In genomic region chr2:204012081-204012653, GRCh38 we compare ENCODE assay signal across 11 cellular contexts.
A peak's percentile ranks its signal among the peaks of the same experiment; 100 is the strongest.
DNase-seq lines count a peak whose midpoint lies in the region; ATAC-seq and TF ChIP-seq lines count a peak whose summit lies in the region.
"Had no signal": no experiment of that assay in that cellular context is flagged by ENCODE, and none has a peak within 500 bp of the region (broad histone marks: within the 10 kb centered on the region; RNA-seq: fewer than 3 reads in every experiment).

No MANE protein-coding gene starts in this region.

- DNase-seq in NCI-H510A treated with DMSO at 0.1 percent for 48 hours (lab: John Stamatoyannopoulos, UW), result peak; percentile 47
- no peak for DNase-seq in NCI-H510A (lab: John Stamatoyannopoulos, UW)
- peak; percentile 33 for DNase-seq in kidney tubule cell (ENCODE audit: low spot score)
- DNase-seq in upper lobe of left lung, result peak in 1 of 2 donors; percentile 30
- DNase-seq in activated effector memory CD4-positive, alpha-beta T cell treated with Interleukin-2 at 50 U/mL for 16 hours, result no peak
- no peak for DNase-seq in retina
- DNase-seq: HCEC 1CT had no signal

- peaks cover 0 to 10% (median 2%) of the 10 kb centered on the region in 4 donors for H3K4me1 ChIP-seq in upper lobe of left lung

- no peaks in the 10 kb centered on the region for H3K27me3 ChIP-seq in upper lobe of left lung

- 40 to 54% methylated on average over 4 of the region's 4 CpGs for WGBS in upper lobe of left lung, 2 donors

- no peak for TF ChIP-seq POLR2A in upper lobe of left lung (IDR thresholded peaks at IDR 0.05)

- TF ChIP-seq CTCF in upper lobe of left lung (IDR thresholded peaks at IDR 0.05), result no peak

- H3K4me3 ChIP-seq in upper lobe of left lung, result no peak overlapping the region

- no peaks in the 10 kb centered on the region for H3K27me3 Mint-ChIP-seq in activated T-helper 17 cell treated with anti-CD3 and anti-CD28 coated beads, Interleukin-2, amount 50 U/mL, for 72 hours
- H3K27me3 Mint-ChIP-seq: activated naive CD4-positive, alpha-beta T cell treated with anti-CD3 and anti-CD28 coated beads, Interleukin-2, amount 50 U/mL, for 24 hours had no signal

- peaks cover 6% of the 10 kb centered on the region for H3K9me3 Mint-ChIP-seq in activated T-helper 17 cell treated with anti-CD3 and anti-CD28 coated beads, Interleukin-2, amount 50 U/mL, for 72 hours

- H3K4me3 Mint-ChIP-seq in activated T-helper 17 cell treated with anti-CD3 and anti-CD28 coated beads, Interleukin-2, amount 50 U/mL, for 72 hours, result peak overlapping the region; percentile 78
- H3K4me3 Mint-ChIP-seq: activated naive CD4-positive, alpha-beta T cell treated with anti-CD3 and anti-CD28 coated beads, Interleukin-2, amount 50 U/mL, for 24 hours; natural killer cell treated with Interleukin-12 subunit alpha and Interleukin-12 subunit beta and Interleukin-15 and Interleukin-18, amount 100 ng/mL, for 72 hours had no signal

- no peak for ATAC-seq in activated T-helper 17 cell treated with anti-CD3 and anti-CD28 coated beads, Interleukin-2, amount 50 U/mL, for 72 hours (replicated peaks)
- ATAC-seq in upper lobe of left lung (ENCODE audit: low FRiP score in 2 of 2), result peak; percentile 11 to 65
- ATAC-seq in HG02970 (IDR thresholded peaks at IDR 0.05; ENCODE audit: low FRiP score, unreplicated experiment), result no peak
- ATAC-seq: natural killer cell treated with Interleukin-12 subunit alpha and Interleukin-12 subunit beta and Interleukin-15 and Interleukin-18, amount 100 ng/mL, for 72 hours had no signal

- H3K36me3 Mint-ChIP-seq in activated T-helper 17 cell treated with anti-CD3 and anti-CD28 coated beads, Interleukin-2, amount 50 U/mL, for 72 hours (ENCODE audit: low read depth), result peaks cover 5% of the 10 kb centered on the region

- peaks cover 64% of the 10 kb centered on the region for H3K4me1 Mint-ChIP-seq in activated T-helper 17 cell treated with anti-CD3 and anti-CD28 coated beads, Interleukin-2, amount 50 U/mL, for 72 hours

- no peaks in the 10 kb centered on the region for H3K9me3 ChIP-seq in upper lobe of left lung

- no peak overlapping the region for H3K27ac ChIP-seq in upper lobe of left lung

- no peak for TF ChIP-seq EP300 in upper lobe of left lung (IDR thresholded peaks at IDR 0.05)

- H3K36me3 ChIP-seq in upper lobe of left lung, result no peaks in the 10 kb centered on the region

- peak overlapping the region; percentile 52 for H3K27ac Mint-ChIP-seq in activated T-helper 17 cell treated with anti-CD3 and anti-CD28 coated beads, Interleukin-2, amount 50 U/mL, for 72 hours

Comparison
In these comparisons a context has a peak if more than half of its experiments do, and no peak if none do; other contexts are left out.
1. DNase-seq: peak in NCI-H510A treated with DMSO at 0.1 percent for 48 hours (single experiment) and kidney tubule cell (single experiment); none in NCI-H510A (single experiment), activated effector memory CD4-positive, alpha-beta T cell treated with Interleukin-2 at 50 U/mL for 16 hours (single experiment) and retina (single experiment).
2. ATAC-seq: peak in upper lobe of left lung (2 of 2); none in activated T-helper 17 cell treated with anti-CD3 and anti-CD28 coated beads, Interleukin-2, amount 50 U/mL, for 72 hours (single experiment) and HG02970 (single experiment).